Comparison of ENCODE assay signal across 13 cellular contexts in genomic region chr1:153122831-153123421, GRCh38. TPM values are rescaled to one million over a fixed set of nuclear protein-coding genes. Genes with fewer than 3 reads are reported as not detected.
DNase-seq lines count a peak whose midpoint lies in the region; ATAC-seq and TF ChIP-seq lines count a peak whose summit lies in the region.
"Had no signal": no experiment of that assay in that cellular context is flagged by ENCODE, and none has a peak within 500 bp of the region (broad histone marks: within the 10 kb centered on the region; RNA-seq: fewer than 3 reads in every experiment).

No MANE protein-coding gene starts in this region.

- no peaks in the 10 kb centered on the region for H3K27me3 ChIP-seq in neural progenitor cell
- no peaks in the 10 kb centered on the region for H3K27me3 ChIP-seq in HAP-1 (ENCODE audit: low read depth)

- peaks cover 9% of the 10 kb centered on the region for H3K27me3 Mint-ChIP-seq in WTC11 (ENCODE audit: low read depth)
- H3K27me3 Mint-ChIP-seq in neural progenitor cell (ENCODE audit: insufficient read depth, low read depth): peaks cover 3% of the 10 kb centered on the region

- CTCF ChIA-PET in WTC11 (lab: Charles Lee): interaction anchor here (0.6 to 1.4 kb wide), 5 partner anchors 47 to 245 kb away, joined by 3 to 5 read pairs (median 3); partner anchors contain the start of gene SMCP

- no peak overlapping the region for H3K4me2 ChIP-seq in neural progenitor cell

- H3K4me1 ChIP-seq in neural progenitor cell (no peaks in the 10 kb centered on the region), HAP-1 (no peaks in the 10 kb centered on the region)

- H3K27ac Mint-ChIP-seq in WTC11 (peak overlapping the region; percentile 99), neural progenitor cell (peak overlapping the region; percentile 72)

- H3K79me2 ChIP-seq in neural progenitor cell (ENCODE audit: low read depth): no peaks in the 10 kb centered on the region

- in situ Hi-C loops in GM13977 (cut with MboI; ENCODE audit: low pct_unique_long_range_greater_than_20kb, low sequenced_read_pairs, unreplicated experiment): no loop called here
- in situ Hi-C loops in HAP-1 (cut with MboI; ENCODE audit: low sequenced_read_pairs): no loop called here

- DNase-seq in GM13977 (ENCODE audit: low spot score) (peak; percentile 3), NCI-H1436 (lab: John Stamatoyannopoulos, UW) (peak; percentile 18), WTC11 (ENCODE audit: low spot score) (peak; percentile 74), neural progenitor cell (ENCODE audit: low spot score) (peak; percentile 16), HAP-1 (ENCODE audit: low spot score in 2 of 2) (no peak), medulla oblongata (ENCODE audit: extremely low spot score) (no peak)
- no peak for DNase-seq in stimulated activated CD4-positive, alpha-beta T cell treated with anti-CD3 and anti-CD28 coated beads, Interleukin-1b, Interleukin-23, amount 100 ng/mL, for 48 hours
- DNase-seq in activated CD4-positive, alpha-beta T cell treated with anti-CD3 and anti-CD28 coated beads, Interleukin-2, amount 50 U/mL, for 4 hours: no peak
- DNase-seq: activated CD8-positive, alpha-beta memory T cell treated with anti-CD3 and anti-CD28 coated beads, Interleukin-2, amount 50 U/mL, for 48 hours; cortex of kidney; small intestine had no signal

- no peaks in the 10 kb centered on the region for H4K20me1 ChIP-seq in neural progenitor cell (ENCODE audit: low read depth)

- H3K9me3 Mint-ChIP-seq in WTC11 (peaks cover 48% of the 10 kb centered on the region), neural progenitor cell (peaks cover 14% of the 10 kb centered on the region)

- H3K4me3 ChIP-seq in neural progenitor cell (no peak overlapping the region), HAP-1 (no peak overlapping the region)

- TF ChIP-seq CTCF in GM13977 (IDR thresholded peaks at IDR 0.05; ENCODE audit: extremely low read depth, insufficient read depth, missing control alignments): no peak
- no peak for TF ChIP-seq CTCF in WTC11 (IDR thresholded peaks at IDR 0.05)
- no peak for TF ChIP-seq CTCF in neural progenitor cell (IDR thresholded peaks at IDR 0.05)

- no peaks in the 10 kb centered on the region for H3F3A ChIP-seq in neural progenitor cell (ENCODE audit: low read depth)

- H3K4me1 Mint-ChIP-seq in WTC11 (peaks cover 61% of the 10 kb centered on the region), neural progenitor cell (peaks cover 11% of the 10 kb centered on the region)

- peak overlapping the region; percentile 32; the same call in 1 of the 2 replicates for H3K4me3 Mint-ChIP-seq in WTC11
- H3K4me3 Mint-ChIP-seq in neural progenitor cell: peak overlapping the region; percentile 42

- no peaks in the 10 kb centered on the region for H3K36me3 ChIP-seq in neural progenitor cell
- no peaks in the 10 kb centered on the region for H3K36me3 ChIP-seq in HAP-1 (replicated peaks)

- H3K9me3 ChIP-seq in neural progenitor cell (ENCODE audit: low read depth) (peaks cover 24% of the 10 kb centered on the region), HAP-1 (no peaks in the 10 kb centered on the region)

- POLR2A ChIA-PET in WTC11 (lab: Charles Lee): no interaction called here

- ATAC-seq in WTC11: peak; percentile 98

- no peak overlapping the region for H3K9ac ChIP-seq in neural progenitor cell

- H2AFZ ChIP-seq in neural progenitor cell (replicated peaks): no peak overlapping the region

- H3K27ac ChIP-seq in neural progenitor cell: no peak overlapping the region
- H3K27ac ChIP-seq: HL-60 had no signal

- H3K36me3 Mint-ChIP-seq in WTC11 (peaks cover 47% of the 10 kb centered on the region), neural progenitor cell (peaks cover 2% of the 10 kb centered on the region)

TF ChIP-seq in WTC11, 78 proteins besides CTCF, POLR2A, EP300 and RAD21:
- TF ChIP-seq ZNF281 (CRISPR knock-in tag; IDR thresholded peaks at IDR 0.05) (0 out of 2 replicates have a peak, but pooled peaks have one; percentile 20), TEAD1 (CRISPR knock-in tag; IDR thresholded peaks at IDR 0.05) (peak; percentile 69), ETV6 (CRISPR knock-in tag; IDR thresholded peaks at IDR 0.05) (peak; percentile 54; the same call in 1 of the 2 replicates), SP1 (CRISPR knock-in tag; conservative IDR thresholded peaks at IDR 0.05) (0 out of 2 replicates have a peak, but pooled peaks have one; percentile 42), JAZF1 (CRISPR knock-in tag; IDR thresholded peaks at IDR 0.05) (no peak), ELF4 (CRISPR knock-in tag; IDR thresholded peaks at IDR 0.05; ENCODE audit: low read depth) (no peak), ZNF416 (CRISPR knock-in tag; IDR thresholded peaks at IDR 0.05) (no peak), NFATC4 (CRISPR knock-in tag; IDR thresholded peaks at IDR 0.05) (no peak), MAX (CRISPR knock-in tag; IDR thresholded peaks at IDR 0.05) (peak; percentile 35; the same call in 1 of the 2 replicates), ZNF423 (CRISPR knock-in tag; IDR thresholded peaks at IDR 0.05) (peak; percentile 48; the same call in 1 of the 2 replicates), NFE2L1 (CRISPR knock-in tag; IDR thresholded peaks at IDR 0.05) (0 out of 2 replicates have a peak, but pooled peaks have one; percentile 11), FOXK1 (CRISPR knock-in tag; IDR thresholded peaks at IDR 0.05) (peak; percentile 82; the same call in 1 of the 2 replicates), FOXP4 (CRISPR knock-in tag; IDR thresholded peaks at IDR 0.05) (peak; percentile 86; the same call in 1 of the 2 replicates)

RNA-seq across cellular contexts. Expression of gene SPRR2F, which starts 9.6 kb away (rescaled TPM):
- total RNA-seq in WTC11 (2021): not detected in 3 replicates
- not detected in 2 replicates for total RNA-seq in neural progenitor cell (ENCODE audit: low replicate concordance)

RNA-seq across cellular contexts. Expression of gene SPRR2G, which starts 27.8 kb away (rescaled TPM):
- total RNA-seq in WTC11 (2021) (not detected in 3 replicates), neural progenitor cell (ENCODE audit: low replicate concordance) (not detected in 2 replicates)
- total RNA-seq: SK-MEL-5 had no signal

RNA-seq across cellular contexts. Expression of gene SPRR2E, which starts 28.6 kb away (rescaled TPM):
- total RNA-seq in WTC11 (2021) (not detected in 3 replicates), neural progenitor cell (ENCODE audit: low replicate concordance) (not detected in 2 replicates)
- total RNA-seq: SK-MEL-5 had no signal

RNA-seq across cellular contexts. Expression of gene SPRR2B, which starts 51.5 kb away (rescaled TPM):
- total RNA-seq in WTC11 (2021) (not detected in 3 replicates), neural progenitor cell (ENCODE audit: low replicate concordance) (not detected in 2 replicates)
- total RNA-seq: SK-MEL-5 had no signal

Comparison
In these comparisons a context has a peak if more than half of its experiments do, and no peak if none do; other contexts are left out.
1. DNase-seq: peak in GM13977 (single experiment), NCI-H1436 (single experiment), WTC11 (single experiment) and neural progenitor cell (single experiment); none in HAP-1 (0 of 2), stimulated activated CD4-positive, alpha-beta T cell treated with anti-CD3 and anti-CD28 coated beads, Interleukin-1b, Interleukin-23, amount 100 ng/mL, for 48 hours (single experiment), activated CD4-positive, alpha-beta T cell treated with anti-CD3 and anti-CD28 coated beads, Interleukin-2, amount 50 U/mL, for 4 hours (0 of 2) and medulla oblongata (single experiment).